ENCODE assay signal across 18 cellular contexts in genomic region chr6:111585969-111586315, GRCh38. TPM values are rescaled to one million over a fixed set of nuclear protein-coding genes. Genes with fewer than 3 reads are reported as not detected.
DNase-seq lines count a peak whose midpoint lies in the region; ATAC-seq, FAIRE-seq and TF ChIP-seq lines count a peak whose summit lies in the region.
"Had no signal": no experiment of that assay in that cellular context is flagged by ENCODE, and none has a peak within 500 bp of the region (broad histone marks: within the 10 kb centered on the region; RNA-seq: fewer than 3 reads in every experiment).

No MANE protein-coding gene starts in this region.

- TF ChIP-seq POLR2A in uterus (IDR thresholded peaks at IDR 0.05): no peak

- TF ChIP-seq CTCF in uterus (IDR thresholded peaks at IDR 0.05): no peak

- H3K4me3 ChIP-seq in muscle layer of duodenum (ENCODE audit: low read depth in 1 of 2, low read length in 2 of 2): no peak overlapping the region
- no peak overlapping the region for H3K4me3 ChIP-seq in uterus
- H3K4me3 ChIP-seq: K562 had no signal

- H3K4me1 ChIP-seq in muscle layer of duodenum (ENCODE audit: control insufficient read depth in 1 of 2, insufficient read depth in 2 of 2, low read length in 2 of 2) (peaks cover 13 to 26% of the 10 kb centered on the region in 2 donors), uterus (peaks cover 3 to 7% of the 10 kb centered on the region in 2 donors)

- peaks cover under 1 to 9% of the 10 kb centered on the region in 2 donors for H3K36me3 ChIP-seq in muscle layer of duodenum (ENCODE audit: control insufficient read depth in 1 of 2, insufficient read depth in 2 of 2, low read length in 2 of 2)
- H3K36me3 ChIP-seq in uterus: no peaks in the 10 kb centered on the region

- H3K27me3 ChIP-seq in muscle layer of duodenum (ENCODE audit: low read depth, low read length): no peaks in the 10 kb centered on the region
- H3K27me3 ChIP-seq in uterus: no peaks in the 10 kb centered on the region

- H3K9me3 ChIP-seq in muscle layer of duodenum (ENCODE audit: control insufficient read depth in 1 of 2, low read length in 2 of 2) (no peaks in the 10 kb centered on the region), uterus (no peaks in the 10 kb centered on the region)

- H3K27ac ChIP-seq in muscle layer of duodenum (ENCODE audit: low read length): peak overlapping the region; percentile 71
- peak overlapping the region; percentile 82 to 86 for H3K27ac ChIP-seq in uterus

- ATAC-seq in Right ventricle myocardium inferior: peak; percentile 30
- no peak for ATAC-seq in left cardiac atrium
- ATAC-seq in HG02870 (IDR thresholded peaks at IDR 0.05; ENCODE audit: unreplicated experiment): no peak
- ATAC-seq: activated T-cell treated with anti-CD3 and anti-CD28 coated beads, Interleukin-2, amount 50 U/mL, for 4 hours; HCT116; K562 had no signal

- DNase-seq in Right ventricle myocardium inferior (ENCODE audit: missing footprints): no peak
- no peak for DNase-seq in left cardiac atrium
- DNase-seq in uterus: no peak
- no peak for DNase-seq in KG1 (lab: John Stamatoyannopoulos, UW)
- DNase-seq in activated naive CD4-positive, alpha-beta T cell (lab: John Stamatoyannopoulos, UW): no peak
- DNase-seq: ACHN; activated CD8-positive, alpha-beta T cell treated with anti-CD3 and anti-CD28 coated beads, Interleukin-2, amount 10 ng/mL, durations not matched to agents 7 days and 5 days; activated T-cell treated with anti-CD3 and anti-CD28 coated beads, Interleukin-2, amount 50 U/mL, for 4 hours; DMS53; MV-4-11; NCI-H446 treated with DMSO at 0.1 percent for 48 hours; retina had no signal

- peak; percentile 21 for FAIRE-seq in endometrium (lab: Jason Lieb, UNC)
- FAIRE-seq: colon, K562 had no signal

- intact Hi-C loops in Right ventricle myocardium inferior (cut with DNase I) (no loop called here), left cardiac atrium (cut with DNase I) (no loop called here), uterus (cut with DNase I; ENCODE audit: low total_unique reads) (no loop called here)

RNA-seq across cellular contexts. Expression of gene TRAF3IP2, which starts 19.7 kb away (rescaled TPM):
- total RNA-seq in Right ventricle myocardium inferior: 11.0 TPM
- total RNA-seq in left cardiac atrium: 10 to 100 TPM; 11.2 to 13.2 TPM
- total RNA-seq in uterus: 10 to 100 TPM; 17.2 to 64.4 (median 25.4) TPM
